In genomic region chr3:56322862-56323261, GRCh38 we compare ENCODE assay signal across 27 cellular contexts.
"Had no signal": no experiment of that assay in that cellular context is flagged by ENCODE, and none has a peak within 500 bp of the region (broad histone marks: within the 10 kb centered on the region; RNA-seq: fewer than 3 reads in every experiment).

No MANE protein-coding gene starts in this region.

- H3K4me2 ChIP-seq: KMS-11, PC-9 had no signal

- H3K27ac Mint-ChIP-seq: activated CD8-positive, alpha-beta memory T cell treated with anti-CD3 and anti-CD28 coated beads, Interleukin-2, amount 10 ng/mL, durations not matched to agents 7 days and 5 days; activated naive CD8-positive, alpha-beta T cell; activated T-cell treated with anti-CD3 and anti-CD28 coated beads, Interleukin-2, amount 50 U/mL, for 24 hours; activated T-helper 1 cell treated with anti-CD3 and anti-CD28 coated beads, Interleukin-12 subunit alpha, Interleukin-12 subunit beta, Interleukin-2, Interleukin-4 antibody, amounts not matched to agents 30 ng/mL and 10 ng/mL and 1 ng/mL, durations not matched to agents 14 hours and 24 hours and 36 hours; T-helper 17 cell; WTC11 had no signal

- H3K4me3 ChIP-seq: PC-9 had no signal

- H3K9me3 Mint-ChIP-seq: activated T-cell treated with anti-CD3 and anti-CD28 coated beads, Interleukin-2, amount 50 U/mL, for 24 hours; activated T-helper 1 cell treated with anti-CD3 and anti-CD28 coated beads, Interleukin-12 subunit alpha, Interleukin-12 subunit beta, Interleukin-2, Interleukin-4 antibody, amounts not matched to agents 30 ng/mL and 10 ng/mL and 1 ng/mL, durations not matched to agents 14 hours and 24 hours and 36 hours; WTC11 had no signal

- H3K36me3 ChIP-seq: brain microvascular endothelial cell had no signal

- FAIRE-seq: astrocyte had no signal

- H3K27ac ChIP-seq: brain microvascular endothelial cell, KMS-11, PC-9 had no signal

- H3K4me3 Mint-ChIP-seq: activated CD8-positive, alpha-beta memory T cell treated with anti-CD3 and anti-CD28 coated beads, Interleukin-2, amount 10 ng/mL, durations not matched to agents 7 days and 5 days; activated naive CD8-positive, alpha-beta T cell; activated T-cell treated with anti-CD3 and anti-CD28 coated beads, Interleukin-2, amount 50 U/mL, for 24 hours; activated T-helper 1 cell treated with anti-CD3 and anti-CD28 coated beads, Interleukin-12 subunit alpha, Interleukin-12 subunit beta, Interleukin-2, Interleukin-4 antibody, amounts not matched to agents 30 ng/mL and 10 ng/mL and 1 ng/mL, durations not matched to agents 14 hours and 24 hours and 36 hours; T-helper 17 cell; WTC11 had no signal

- ATAC-seq: activated CD8-positive, alpha-beta memory T cell treated with anti-CD3 and anti-CD28 coated beads, Interleukin-2, amount 10 ng/mL, durations not matched to agents 7 days and 5 days; T-helper 17 cell; WTC11 had no signal

- H3K9ac ChIP-seq: KMS-11 had no signal

- H3K27me3 Mint-ChIP-seq: activated CD8-positive, alpha-beta memory T cell treated with anti-CD3 and anti-CD28 coated beads, Interleukin-2, amount 10 ng/mL, durations not matched to agents 7 days and 5 days; activated naive CD8-positive, alpha-beta T cell; activated T-cell treated with anti-CD3 and anti-CD28 coated beads, Interleukin-2, amount 50 U/mL, for 24 hours had no signal

- H3K36me3 Mint-ChIP-seq: activated CD8-positive, alpha-beta memory T cell treated with anti-CD3 and anti-CD28 coated beads, Interleukin-2, amount 10 ng/mL, durations not matched to agents 7 days and 5 days; activated naive CD8-positive, alpha-beta T cell; WTC11 had no signal

- DNase-seq: activated CD4-positive, alpha-beta T cell treated with anti-CD3 and anti-CD28 coated beads for 48 hours; activated CD4-positive, alpha-beta T cell treated with anti-CD3 and anti-CD28 coated beads, Interleukin-2, amount 50 U/mL, for 4 hours; activated CD4-positive, CD25-positive, alpha-beta regulatory T cell treated with anti-CD3 and anti-CD28 coated beads, Interleukin-2, amount 50 U/mL, for 72 hours; activated CD8-positive, alpha-beta memory T cell treated with anti-CD3 and anti-CD28 coated beads, Interleukin-2, amount 10 ng/mL, durations not matched to agents 7 days and 5 days; activated effector memory CD4-positive, alpha-beta T cell treated with anti-CD3 and anti-CD28 coated beads, Interleukin-2, amount 50 U/mL, for 16 hours; activated naive CD4-positive, alpha-beta T cell treated with Interleukin-2 at 50 U/mL for 16 hours; activated T-cell treated with anti-CD3 and anti-CD28 coated beads, Interleukin-2, amount 50 U/mL, for 24 hours; amygdala; brain microvascular endothelial cell; caudate nucleus; MM.1S; NCI-H1105; NCI-H1436; NCI-H1694 treated with DMSO at 0.1 percent for 48 hours; NCI-H2029 treated with DMSO at 0.1 percent for 48 hours; NCI-H345; NCI-H510A treated with DMSO at 0.1 percent for 48 hours; NCI-H69; PC-9; SIG-M5; T-helper 17 cell; T-helper 9 cell had no signal

- H3K4me1 Mint-ChIP-seq: activated CD8-positive, alpha-beta memory T cell treated with anti-CD3 and anti-CD28 coated beads, Interleukin-2, amount 10 ng/mL, durations not matched to agents 7 days and 5 days had no signal

- H3K27me3 ChIP-seq: brain microvascular endothelial cell had no signal

- H2AFZ ChIP-seq: PC-9 had no signal
